11 cellular contexts compared by ENCODE assay signal in the genomic region with DNA sequence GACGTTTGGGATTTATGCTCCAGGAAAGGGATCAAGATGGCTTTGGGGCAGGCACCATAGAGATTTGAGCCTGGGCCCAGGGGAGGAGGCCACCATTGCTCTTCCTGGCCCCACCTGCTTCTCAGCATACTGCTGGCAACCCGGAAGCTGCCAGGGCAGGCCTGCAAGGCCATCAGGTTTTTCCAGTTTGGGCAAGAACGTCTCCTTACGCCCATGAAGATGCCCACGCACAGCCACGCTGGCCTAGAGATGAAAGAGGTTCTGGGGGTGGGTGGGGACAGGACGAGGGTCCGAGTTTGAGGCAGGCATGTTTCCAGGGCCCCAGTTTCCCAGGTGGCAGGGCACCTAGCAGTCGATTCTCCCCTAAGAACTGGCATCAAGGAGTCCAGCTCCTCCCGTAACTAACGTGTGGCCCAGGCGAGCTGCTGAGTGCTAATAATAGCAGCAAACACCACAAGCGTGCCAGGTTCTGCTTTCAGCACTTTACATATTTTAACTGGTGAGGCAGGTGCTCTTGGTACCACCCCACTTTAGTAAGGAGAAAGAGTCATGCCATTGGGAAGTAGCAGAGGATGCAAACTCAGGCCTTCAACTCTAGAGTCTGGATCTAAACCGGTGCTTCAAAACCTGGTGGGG. TPM values are rescaled to one million over a fixed set of nuclear protein-coding genes. Genes with fewer than 3 reads are reported as not detected.
DNase-seq lines count a peak whose midpoint lies in the region; ATAC-seq and TF ChIP-seq lines count a peak whose summit lies in the region.
"Had no signal": no experiment of that assay in that cellular context is flagged by ENCODE, and none has a peak within 500 bp of the region (broad histone marks: within the 10 kb centered on the region; RNA-seq: fewer than 3 reads in every experiment).

No MANE protein-coding gene starts in this region.

- H3K36me3 ChIP-seq in right atrium auricular region, result no peaks in the 10 kb centered on the region
- H3K36me3 ChIP-seq in heart left ventricle, result no peaks in the 10 kb centered on the region
- no peaks in the 10 kb centered on the region for H3K36me3 ChIP-seq in urinary bladder (ENCODE audit: insufficient read depth)
- H3K36me3 ChIP-seq: ovary had no signal

- DNase-seq in Right ventricle myocardium inferior (ENCODE audit: missing footprints) (peak; percentile 68), right atrium auricular region (ENCODE audit: low spot score) (no peak), NCI-H2107 treated with DMSO at 0.1 percent for 48 hours (lab: John Stamatoyannopoulos, UW; ENCODE audit: unreplicated experiment) (peak; percentile 50), heart left ventricle (peak in 2 of 5 donors; percentile 62 to 72), HK-2 (ENCODE audit: unreplicated experiment) (no peak), activated T-cell treated with anti-CD3 and anti-CD28 coated beads for 4 hours (no peak)
- DNase-seq: effector memory CD4-positive, alpha-beta T cell; ovary; T1000 had no signal

- H3K27me3 ChIP-seq in right atrium auricular region (no peaks in the 10 kb centered on the region), heart left ventricle (no peaks in the 10 kb centered on the region)
- H3K27me3 ChIP-seq: ovary had no signal

- no peak for TF ChIP-seq POLR2A in heart left ventricle (IDR thresholded peaks at IDR 0.05)

- intact Hi-C loops in Right ventricle myocardium inferior (cut with DNase I) (no loop called here), heart left ventricle (cut with DNase I) (no loop called here)

- H3K27ac ChIP-seq in right atrium auricular region (peak overlapping the region in 1 of 2 donors; percentile 32), heart left ventricle (peak overlapping the region in 1 of 12 donors; percentile 34), urinary bladder (ENCODE audit: low read depth) (peak overlapping the region; percentile 55)
- H3K27ac ChIP-seq: ovary had no signal

- no peak for TF ChIP-seq CTCF in right atrium auricular region (IDR thresholded peaks at IDR 0.05)
- TF ChIP-seq CTCF in heart left ventricle (IDR thresholded peaks at IDR 0.05), result no peak

- H3K9me3 ChIP-seq in right atrium auricular region (no peaks in the 10 kb centered on the region), heart left ventricle (no peaks in the 10 kb centered on the region)
- H3K9me3 ChIP-seq: ovary had no signal

- 58 to 67% (median 61%) methylated on average over 13 to 14 of the region's 14 CpGs for WGBS in heart left ventricle, 4 donors
- 66% methylated on average over 14 of the region's 14 CpGs for WGBS in urinary bladder

- peaks cover 0 to 20% of the 10 kb centered on the region in 2 donors for H3K4me1 ChIP-seq in right atrium auricular region
- H3K4me1 ChIP-seq in heart left ventricle, result peaks cover 0 to 39% (median 13%) of the 10 kb centered on the region in 12 donors
- no peaks in the 10 kb centered on the region for H3K4me1 ChIP-seq in urinary bladder (ENCODE audit: insufficient read depth)

- H3K4me3 ChIP-seq in right atrium auricular region, result no peak overlapping the region
- H3K4me3 ChIP-seq in heart left ventricle, result no peak overlapping the region
- H3K4me3 ChIP-seq in urinary bladder (ENCODE audit: low read depth, low read length), result no peak overlapping the region
- H3K4me3 ChIP-seq: ovary had no signal

- peak; percentile 62 for ATAC-seq in Right ventricle myocardium inferior
- ATAC-seq in heart left ventricle, result peak; percentile 40 to 84 (median 72)
- ATAC-seq in GM19452 (IDR thresholded peaks at IDR 0.05; ENCODE audit: unreplicated experiment), result no peak

RNA-seq across cellular contexts. Expression of gene ZNF710, which starts 45.8 kb away (rescaled TPM):
- total RNA-seq in Right ventricle myocardium inferior, result 5.4 TPM
- total RNA-seq in right atrium auricular region, result 1 to 10 TPM; 3.4 to 5.2 TPM
- 10 to 100 TPM in 1 of 9 donors, 1 to 10 TPM in 8; 2.9 to 22.4 (median 5.9) TPM for total RNA-seq in heart left ventricle
- polyA plus RNA-seq in heart left ventricle, result 1 to 10 TPM; 3.4 to 6.1 TPM
- total RNA-seq in urinary bladder, result 9.7 TPM
- polyA plus RNA-seq in urinary bladder, result 9.6 TPM

RNA-seq across cellular contexts. Expression of gene IDH2, which starts 55.3 kb away (rescaled TPM):
- total RNA-seq in Right ventricle myocardium inferior (1,173 TPM), right atrium auricular region (100 to 1,000 TPM; 119 to 249 TPM), heart left ventricle (1,000 to 10,000 TPM in 2 of 9 donors, 100 to 1,000 TPM in 7; 573 to 1,258 (median 787) TPM), urinary bladder (85.0 TPM)
- polyA plus RNA-seq in heart left ventricle (100 to 1,000 TPM; 366 to 619 TPM), urinary bladder (105 TPM)

Comparison
In these comparisons a context has a peak if more than half of its experiments do, and no peak if none do; other contexts are left out.
1. DNase-seq: peak in Right ventricle myocardium inferior (single experiment) and NCI-H2107 treated with DMSO at 0.1 percent for 48 hours (single experiment); none in right atrium auricular region (single experiment), HK-2 (single experiment) and activated T-cell treated with anti-CD3 and anti-CD28 coated beads for 4 hours (single experiment).